Comparison of ENCODE assay signal across 1 cellular context in genomic region chr7:99987306-99987705, GRCh38. TPM values are rescaled to one million over a fixed set of nuclear protein-coding genes. Genes with fewer than 3 reads are reported as not detected.
"Had no signal": no experiment of that assay in that cellular context is flagged by ENCODE, and none has a peak within 500 bp of the region (broad histone marks: within the 10 kb centered on the region; RNA-seq: fewer than 3 reads in every experiment).

No MANE protein-coding gene starts in this region.

RNA-seq across cellular contexts. Expression of gene AZGP1, which starts 11.5 kb away (rescaled TPM):
- total RNA-seq: G401 had no signal

RNA-seq across cellular contexts. Expression of gene GJC3, which starts 57.9 kb away (rescaled TPM):
- total RNA-seq: G401 had no signal
